In the genomic region with DNA sequence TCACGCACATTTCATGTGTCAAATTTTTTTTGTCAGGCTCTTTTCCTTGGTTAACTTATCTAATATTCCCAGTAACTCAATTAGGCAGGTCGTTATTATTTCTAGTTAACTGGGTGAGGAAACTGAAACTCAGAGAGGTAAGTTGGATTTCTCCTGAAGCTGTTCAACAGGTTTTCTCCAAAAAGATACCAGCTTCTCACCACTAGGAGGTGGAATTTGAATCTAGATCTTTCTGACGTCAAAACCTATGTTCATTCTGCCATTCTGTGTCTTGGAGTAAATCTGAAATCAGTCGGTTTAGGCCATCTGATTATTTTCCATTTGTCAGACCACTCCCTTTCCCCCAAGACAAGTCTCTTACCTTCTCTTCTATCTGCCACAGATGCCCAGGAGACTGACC, we compare ENCODE assay signal across 12 cellular contexts.
DNase-seq lines count a peak whose midpoint lies in the region; ATAC-seq and TF ChIP-seq lines count a peak whose summit lies in the region.
"Had no signal": no experiment of that assay in that cellular context is flagged by ENCODE, and none has a peak within 500 bp of the region (broad histone marks: within the 10 kb centered on the region; RNA-seq: fewer than 3 reads in every experiment).

No MANE protein-coding gene starts in this region.

- H3K4me1 ChIP-seq in PC-9 (replicated peaks; ENCODE audit: insufficient read depth) = 0 out of 2 replicates have a peak, but pooled peaks cover 6% of the 10 kb centered on the region
- H3K4me1 ChIP-seq in upper lobe of left lung = no peaks in the 10 kb centered on the region

- no peaks in the 10 kb centered on the region for H3K36me3 ChIP-seq in PC-9 (ENCODE audit: low read depth)
- no peaks in the 10 kb centered on the region for H3K36me3 ChIP-seq in upper lobe of left lung

- peak; percentile 43 for TF ChIP-seq CTCF in PC-9 (conservative IDR thresholded peaks at IDR 0.05)
- TF ChIP-seq CTCF in foreskin fibroblast (IDR thresholded peaks at IDR 0.05; ENCODE audit: low read depth, low read length) = peak; percentile 7
- TF ChIP-seq CTCF in upper lobe of left lung (IDR thresholded peaks at IDR 0.05) = peak in 4 of 6 experiments; percentile 13 to 33 (median 24)

- H3K4me3 ChIP-seq in PC-9 (no peak overlapping the region), foreskin fibroblast (ENCODE audit: low read depth in 1 of 2, low read length in 2 of 2) (no peak overlapping the region), upper lobe of left lung (no peak overlapping the region)

- BruUV-seq in PC-9 (replicated peaks; lab: Mats Ljungman, UMichigan) = no TSS peak

- DNase-seq in SIG-M5 treated with dmso at 0.1 percent for 504 hours (lab: John Stamatoyannopoulos, UW; ENCODE audit: unreplicated experiment) = peak; percentile 2
- no peak for DNase-seq in SIG-M5 (lab: John Stamatoyannopoulos, UW)
- DNase-seq in PC-9 = no peak
- DNase-seq in foreskin fibroblast = no peak
- no peak for DNase-seq in upper lobe of left lung
- DNase-seq in inferior parietal cortex (ENCODE audit: extremely low spot score) = no peak
- no peak for DNase-seq in GM19238 (ENCODE audit: insufficient read length, low spot score)
- DNase-seq: activated B cell treated with CpG ODN at 0.5 μM for 24 hours, NCI-H2029, retina had no signal

- no peaks in the 10 kb centered on the region for H3K9me2 ChIP-seq in PC-9 (ENCODE audit: insufficient read depth)

- no peak overlapping the region for H3K27ac ChIP-seq in PC-9
- H3K27ac ChIP-seq in upper lobe of left lung = no peak overlapping the region
- H3K27ac ChIP-seq: RWPE1 had no signal

- ATAC-seq in upper lobe of left lung (ENCODE audit: low FRiP score in 2 of 2) (no peak), GM21360 (IDR thresholded peaks at IDR 0.05; ENCODE audit: unreplicated experiment) (no peak)

- no peaks in the 10 kb centered on the region for H4K20me1 ChIP-seq in PC-9 (ENCODE audit: insufficient read depth)

- intact Hi-C loops in PC-9 (cut with micrococcal nuclease; ENCODE audit: unreplicated experiment) = no loop called here

- H3K4me2 ChIP-seq in PC-9 = no peak overlapping the region

- no peak overlapping the region for H2AFZ ChIP-seq in PC-9

- TF ChIP-seq POLR2A in upper lobe of left lung (IDR thresholded peaks at IDR 0.05) = no peak

- CTCF ChIA-PET in PC-9 (lab: Charles Lee) = no interaction called here

- POLR2A ChIA-PET in PC-9 (lab: Charles Lee; ENCODE audit: unreplicated experiment) = no interaction called here

- H3K27me3 ChIP-seq in PC-9 (ENCODE audit: insufficient read depth, low read depth) (no peaks in the 10 kb centered on the region), upper lobe of left lung (no peaks in the 10 kb centered on the region)

- H3K79me2 ChIP-seq in PC-9 (ENCODE audit: low read depth) = no peaks in the 10 kb centered on the region

- TF ChIP-seq EP300 in upper lobe of left lung (IDR thresholded peaks at IDR 0.05) = no peak

- H3K9me3 ChIP-seq in PC-9 (ENCODE audit: insufficient read depth, low read depth) (peaks cover 4% of the 10 kb centered on the region), upper lobe of left lung (no peaks in the 10 kb centered on the region)

- 75 to 76% methylated on average over 4 of the region's 4 CpGs for WGBS in upper lobe of left lung, 2 donors

- no peaks in the 10 kb centered on the region for H3F3A ChIP-seq in PC-9 (ENCODE audit: insufficient read depth, low read depth)
